7 cellular contexts compared by ENCODE assay signal in the genomic region with DNA sequence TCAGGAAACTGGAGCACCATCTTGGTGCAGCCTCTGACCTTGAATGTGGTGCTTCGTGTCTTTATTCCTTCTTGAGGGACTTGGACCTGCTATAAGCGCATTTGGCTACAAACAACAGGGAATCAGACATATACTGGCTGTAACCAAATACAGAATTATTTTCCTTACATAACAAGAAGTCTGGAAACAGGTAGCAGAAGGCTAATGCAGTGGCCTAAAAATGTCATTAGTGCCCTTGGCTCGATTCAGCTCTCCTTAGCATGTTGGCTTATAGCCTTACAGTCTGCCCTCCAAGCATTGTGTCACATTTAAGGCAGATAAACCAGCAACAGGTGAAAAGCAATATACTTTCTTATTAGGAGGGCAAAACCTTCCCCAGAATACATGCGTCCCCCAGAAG.
"Had no signal": no experiment of that assay in that cellular context is flagged by ENCODE, and none has a peak within 500 bp of the region (broad histone marks: within the 10 kb centered on the region; RNA-seq: fewer than 3 reads in every experiment).

No MANE protein-coding gene starts in this region.

- H3K4me3 ChIP-seq: GM23248, HAP-1 had no signal

- H3K27ac ChIP-seq: GM23248, HL-60, KMS-11 had no signal

- H3K36me3 ChIP-seq: HAP-1 had no signal

- H3K9me3 ChIP-seq: HAP-1 had no signal

- DNase-seq: GM23248, GOT3, H7, KBM-7 had no signal
